ENCODE assay signal across 9 cellular contexts in genomic region chr6:153790881-153791473, GRCh38.
A peak's percentile ranks its signal among the peaks of the same experiment; 100 is the strongest.
DNase-seq lines count a peak whose midpoint lies in the region; ATAC-seq and TF ChIP-seq lines count a peak whose summit lies in the region.
"Had no signal": no experiment of that assay in that cellular context is flagged by ENCODE, and none has a peak within 500 bp of the region (broad histone marks: within the 10 kb centered on the region; RNA-seq: fewer than 3 reads in every experiment).

No MANE protein-coding gene starts in this region.

- H3K4me3 ChIP-seq in SJCRH30 (no peak overlapping the region), hepatocyte (no peak overlapping the region)

- H3K9me2 ChIP-seq in hepatocyte (replicated peaks; ENCODE audit: insufficient read depth), result no peaks in the 10 kb centered on the region

- H3K36me3 ChIP-seq in SJCRH30, result no peaks in the 10 kb centered on the region
- H3K36me3 ChIP-seq in hepatocyte (replicated peaks; ENCODE audit: insufficient read depth, low read depth), result no peaks in the 10 kb centered on the region

- H3K36me3 Mint-ChIP-seq in naive thymus-derived CD8-positive, alpha-beta T cell, result no peaks in the 10 kb centered on the region

- no peaks in the 10 kb centered on the region for H3K79me2 ChIP-seq in hepatocyte

- DNase-seq in ACHN (peak; percentile 22), SJCRH30 (peak; percentile 38 to 65), hepatocyte (ENCODE audit: low spot score) (peak; percentile 13)
- no peak for DNase-seq in naive thymus-derived CD8-positive, alpha-beta T cell

- WGBS in hepatocyte (ENCODE audit: low lambda C conversion rate, missing lambda C conversion rate), result 79% methylated on average over 1 of the region's 1 CpG

- no peak overlapping the region for H3K27ac Mint-ChIP-seq in naive thymus-derived CD8-positive, alpha-beta T cell

- H3K4me1 ChIP-seq in SJCRH30, result no peaks in the 10 kb centered on the region
- H3K4me1 ChIP-seq in hepatocyte (ENCODE audit: insufficient read depth), result no peaks in the 10 kb centered on the region
- H3K4me1 ChIP-seq: Caco-2 had no signal

- peaks cover 0 to 13% (median 0%) of the 10 kb centered on the region in 5 donors for H3K27me3 Mint-ChIP-seq in naive thymus-derived CD8-positive, alpha-beta T cell

- H3K9me3 Mint-ChIP-seq in naive thymus-derived CD8-positive, alpha-beta T cell, result peaks cover 0 to 6% (median 2%) of the 10 kb centered on the region in 9 donors

- H3K27ac ChIP-seq in SJCRH30 (no peak overlapping the region), hepatocyte (no peak overlapping the region)

- H3K27me3 ChIP-seq in SJCRH30 (no peaks in the 10 kb centered on the region), hepatocyte (no peaks in the 10 kb centered on the region)

- H3K4me1 Mint-ChIP-seq in naive thymus-derived CD8-positive, alpha-beta T cell, result no peaks in the 10 kb centered on the region

- H3K4me2 ChIP-seq in hepatocyte, result no peak overlapping the region

- TF ChIP-seq CTCF in hepatocyte (IDR thresholded peaks at IDR 0.05; ENCODE audit: poor library complexity), result peak; percentile 25

- H3K4me3 Mint-ChIP-seq in naive thymus-derived CD8-positive, alpha-beta T cell, result no peak overlapping the region

- in situ Hi-C loops in ACHN (cut with HindIII; ENCODE audit: low pct_ligation_motif_present, low pct_unique_long_range_greater_than_20kb, low sequenced_read_pairs), result no loop called here

- H3K9me3 ChIP-seq in SJCRH30 (replicated peaks) (no peaks in the 10 kb centered on the region), hepatocyte (ENCODE audit: low read depth) (no peaks in the 10 kb centered on the region)
- H3K9me3 ChIP-seq: Caco-2 had no signal

- peak; percentile 42 for ATAC-seq in GM19351 (IDR thresholded peaks at IDR 0.05; ENCODE audit: unreplicated experiment)
- ATAC-seq in GM21515 (IDR thresholded peaks at IDR 0.05; ENCODE audit: unreplicated experiment), result no peak
- no peak for ATAC-seq in HG03520 (IDR thresholded peaks at IDR 0.05; ENCODE audit: unreplicated experiment)
- no peak for ATAC-seq in HG02642 (IDR thresholded peaks at IDR 0.05; ENCODE audit: poor library complexity, unreplicated experiment)
- no peak for ATAC-seq in naive thymus-derived CD8-positive, alpha-beta T cell

- POLR2A ChIA-PET in naive thymus-derived CD8-positive, alpha-beta T cell (lab: Charles Lee), result no interaction called here

- H4K20me1 ChIP-seq in hepatocyte (ENCODE audit: insufficient read depth, poor library complexity, severe bottlenecking), result no peaks in the 10 kb centered on the region

- no peak overlapping the region for H2AFZ ChIP-seq in hepatocyte

Comparison
In these comparisons a context has a peak if more than half of its experiments do, and no peak if none do; other contexts are left out.
1. DNase-seq: peak in ACHN (single experiment), SJCRH30 (2 of 2) and hepatocyte (single experiment); none in naive thymus-derived CD8-positive, alpha-beta T cell (0 of 10).